Comparison of ENCODE assay signal across 22 cellular contexts in the genomic region with DNA sequence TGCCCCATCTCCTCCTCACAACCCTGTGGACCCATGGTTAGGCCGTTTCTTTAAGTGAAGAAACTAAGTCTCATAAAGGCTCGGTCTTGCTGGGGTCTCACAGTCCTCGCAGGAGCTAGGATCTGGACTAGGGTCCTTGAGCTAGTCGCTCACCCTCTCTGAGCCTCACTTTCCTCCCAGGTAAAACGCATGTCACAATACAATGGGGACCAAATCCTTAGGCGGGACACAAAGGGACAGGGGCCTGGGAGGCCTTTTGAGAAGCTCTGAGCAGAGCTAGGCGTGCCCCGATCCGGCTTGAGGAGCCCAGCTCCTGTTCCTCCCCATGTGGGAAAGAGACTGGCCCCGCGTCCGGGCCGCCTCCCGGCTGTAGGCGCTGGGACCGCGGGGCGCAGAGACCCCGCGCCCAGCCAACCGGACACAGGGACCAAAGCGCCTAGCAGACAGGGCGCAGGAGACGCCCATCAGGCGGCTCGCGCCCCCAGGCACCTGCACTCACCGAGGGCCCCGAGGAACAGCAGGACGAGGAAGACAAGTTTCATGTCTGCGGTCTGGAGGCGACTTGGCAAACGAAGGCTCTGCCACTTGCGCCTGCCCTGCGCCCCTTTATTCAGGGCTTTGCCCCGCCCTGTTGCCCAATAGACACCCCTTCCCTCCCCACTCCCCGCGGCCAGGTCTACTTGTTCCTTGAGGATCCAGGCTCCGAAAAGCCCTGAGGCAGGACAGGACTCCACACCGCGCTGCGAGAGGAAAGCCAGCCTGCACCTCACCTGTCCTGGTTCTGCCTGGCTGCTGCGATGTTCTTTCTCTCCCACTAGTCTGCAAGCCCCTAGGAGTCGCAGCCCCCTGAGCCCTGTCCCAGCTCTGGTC. TPM values are rescaled to one million over a fixed set of nuclear protein-coding genes. Genes with fewer than 3 reads are reported as not detected.
A peak's percentile ranks its signal among the peaks of the same experiment; 100 is the strongest.
DNase-seq lines count a peak whose midpoint lies in the region; ATAC-seq, FAIRE-seq and TF ChIP-seq lines count a peak whose summit lies in the region.
"Had no signal": no experiment of that assay in that cellular context is flagged by ENCODE, and none has a peak within 500 bp of the region (broad histone marks: within the 10 kb centered on the region; RNA-seq: fewer than 3 reads in every experiment).

A gene (minus strand): TSS at position 580 of the 870 bp plus-strand sequence. CDS start 38 bp downstream, at position 542.

- no peaks in the 10 kb centered on the region for H3K9me2 ChIP-seq in GM23338 (ENCODE audit: insufficient read depth)

- H3K4me3 Mint-ChIP-seq in GM23338, result peak within 1 kb of the TSS; percentile 66
- H3K4me3 Mint-ChIP-seq: activated naive CD8-positive, alpha-beta T cell; activated T-cell treated with anti-CD3 and anti-CD28 coated beads, Interleukin-2, amount 50 U/mL, for 72 hours; IgD-negative memory B cell; naive thymus-derived CD4-positive, alpha-beta T cell; stimulated activated effector memory CD8-positive, alpha-beta T cell treated with anti-CD3 and anti-CD28 coated beads, Interleukin-12 subunit alpha, Interleukin-12 subunit beta, amount 100 ng/mL, for 72 hours; type B pancreatic cell had no signal

- intact Hi-C loops in K562 (cut with micrococcal nuclease) (no loop called here), prostate gland (cut with DNase I) (no loop called here), A673 (cut with micrococcal nuclease; ENCODE audit: unreplicated experiment) (no loop called here)

- POLR2A ChIA-PET in K562 (lab: Yijun Ruan, JAX) (interaction anchor here (0.6 kb wide), 1 partner anchor 50 kb away, joined by 4 read pairs; no protein-coding TSS in a partner anchor), A673 (lab: Charles Lee; ENCODE audit: low non-redundant PET) (no interaction called here)

- in situ Hi-C loops in K562 (cut with MboI), result no loop called here

- peaks cover 20% of the 10 kb centered on the region for H3K27me3 Mint-ChIP-seq in GM23338 (ENCODE audit: insufficient read depth, low read depth, poor library complexity)

- DNase-seq in GM23338 (ENCODE audit: low spot score) (peak; percentile 56), K562 (ENCODE audit: extremely low read depth in 1 of 4, low spot score in 3 of 4) (no peak), left kidney (ENCODE audit: low read depth, low spot score) (peak; percentile 17), prostate gland (ENCODE audit: low spot score) (no peak), NCI-H226 (no peak), A673 (ENCODE audit: low spot score) (no peak), GM12891 (ENCODE audit: insufficient read length, low spot score) (no peak)
- DNase-seq: activated CD4-positive, alpha-beta T cell treated with anti-CD3 and anti-CD28 coated beads, Interleukin-2, amount 50 U/mL, for 1 hour; activated T-cell treated with anti-CD3 and anti-CD28 coated beads, Interleukin-2, amount 50 U/mL, for 72 hours; DND-41; foreskin fibroblast; NCI-H1930; stimulated activated CD4-positive, alpha-beta T cell treated with anti-CD3 and anti-CD28 coated beads, Interleukin-15, amount 100 ng/mL, for 24 hours had no signal

- no peaks in the 10 kb centered on the region for H4K20me1 ChIP-seq in GM23338 (replicated peaks; ENCODE audit: insufficient read depth)
- no peaks in the 10 kb centered on the region for H4K20me1 ChIP-seq in K562 (replicated peaks; ENCODE audit: control insufficient read depth, insufficient read depth, low read length)

- WGBS in K562 (ENCODE audit: insufficient coverage, low coverage, missing lambda C conversion rate), result 1% methylated on average over 44 of the region's 44 CpGs
- WGBS in prostate gland, result 26% methylated on average over 35 of the region's 44 CpGs

- no peaks in the 10 kb centered on the region for H3K9me3 ChIP-seq in K562 (replicated peaks; ENCODE audit: control insufficient read depth, insufficient read depth, low read depth, low read length)
- no peaks in the 10 kb centered on the region for H3K9me3 ChIP-seq in prostate gland
- H3K9me3 ChIP-seq in A673 (ENCODE audit: low read depth, low read length, poor library complexity, severe bottlenecking), result no peaks in the 10 kb centered on the region

- TF ChIP-seq RAD21 in K562 (CRISPR knock-in tag; conservative IDR thresholded peaks at IDR 0.05 in 1 of 2, IDR thresholded peaks at IDR 0.05 in 1 of 2), result no peak

- no peak for FAIRE-seq in K562 (lab: Jason Lieb, UNC)
- FAIRE-seq in GM12891 (lab: Jason Lieb, UNC), result no peak
- FAIRE-seq: colon, H54 had no signal

- no peaks in the 10 kb centered on the region for H3F3A ChIP-seq in GM23338 (replicated peaks; ENCODE audit: low read depth)

- TF ChIP-seq POLR2A in K562 (conservative IDR thresholded peaks at IDR 0.05) (no peak), prostate gland (IDR thresholded peaks at IDR 0.05) (no peak), GM12891 (IDR thresholded peaks at IDR 0.05; ENCODE audit: low read depth, low read length) (no peak)

- H3K4me2 ChIP-seq in GM23338, result peak within 1 kb of the TSS; percentile 82
- no peak within 1 kb of the TSS for H3K4me2 ChIP-seq in K562 (ENCODE audit: insufficient read depth, low read length)

- no peaks in the 10 kb centered on the region for H3K36me3 Mint-ChIP-seq in GM23338 (ENCODE audit: low read depth)
- H3K36me3 Mint-ChIP-seq: naive thymus-derived CD4-positive, alpha-beta T cell; stimulated activated effector memory CD8-positive, alpha-beta T cell treated with anti-CD3 and anti-CD28 coated beads, Interleukin-12 subunit alpha, Interleukin-12 subunit beta, amount 100 ng/mL, for 72 hours; type B pancreatic cell had no signal

- no TSS peak for BruUV-seq in K562 (replicated peaks; lab: Mats Ljungman, UMichigan)
- BruUV-seq in A673 (replicated peaks; lab: Mats Ljungman, UMichigan), result no TSS peak

- TF ChIP-seq CTCF in GM23338 (conservative IDR thresholded peaks at IDR 0.05; ENCODE audit: low read depth in 2 of 2) (no peak), K562 (IDR thresholded peaks at IDR 0.05 in 2 of 3, conservative IDR thresholded peaks at IDR 0.05 in 1 of 3; ENCODE audit: insufficient read depth in 2 of 3, low read depth in 1 of 3, low read length in 3 of 3) (no peak), prostate gland (IDR thresholded peaks at IDR 0.05) (no peak), A673 (conservative IDR thresholded peaks at IDR 0.05; ENCODE audit: low read depth, low read length) (no peak)

- CTCF ChIA-PET in K562 (lab: Yijun Ruan, JAX; ENCODE audit: low intra/inter-chr PET ratio), result interaction anchor here (0.6 kb wide), 2 partner anchors 15 to 143 kb away, joined by 3 read pairs; no protein-coding TSS in a partner anchor
- CTCF ChIA-PET in A673 (lab: Charles Lee), result no interaction called here

- H3K4me1 Mint-ChIP-seq in GM23338, result peaks cover 2% of the 10 kb centered on the region
- H3K4me1 Mint-ChIP-seq: IgD-negative memory B cell had no signal

- H3K27me3 ChIP-seq in GM23338 (ENCODE audit: insufficient read depth) (peaks cover 39% of the 10 kb centered on the region), K562 (ENCODE audit: control insufficient read depth in 2 of 2, insufficient read depth in 2 of 2, low read length in 2 of 2) (peaks cover 35 to 67% of the 10 kb centered on the region in 2 experiments), prostate gland (replicated peaks; ENCODE audit: insufficient read depth) (peaks cover 7% of the 10 kb centered on the region), A673 (replicated peaks; ENCODE audit: insufficient read depth, low read depth, low read length, poor library complexity) (no peaks in the 10 kb centered on the region)

- peak; percentile 80 for ATAC-seq in GM23338
- ATAC-seq in K562, result peak; percentile 21; the same call in 1 of the 3 replicates
- ATAC-seq in GM21423 (IDR thresholded peaks at IDR 0.05; ENCODE audit: unreplicated experiment), result no peak
- ATAC-seq: activated T-cell treated with anti-CD3 and anti-CD28 coated beads, Interleukin-2, amount 50 U/mL, for 72 hours; naive thymus-derived CD4-positive, alpha-beta T cell; stimulated activated effector memory CD8-positive, alpha-beta T cell treated with anti-CD3 and anti-CD28 coated beads, Interleukin-12 subunit alpha, Interleukin-12 subunit beta, amount 100 ng/mL, for 72 hours had no signal

- H3K9ac ChIP-seq in K562 (ENCODE audit: insufficient read depth in 1 of 2, low read depth in 2 of 2, low read length in 2 of 2), result no peak within 1 kb of the TSS

- no peaks in the 10 kb centered on the region; the same call in 1 of the 3 replicates for H3K9me3 Mint-ChIP-seq in GM23338
- H3K9me3 Mint-ChIP-seq: stimulated activated effector memory CD8-positive, alpha-beta T cell treated with anti-CD3 and anti-CD28 coated beads, Interleukin-12 subunit alpha, Interleukin-12 subunit beta, amount 100 ng/mL, for 72 hours; type B pancreatic cell had no signal

- H3K36me3 ChIP-seq in GM23338 (ENCODE audit: insufficient read depth) (no peaks in the 10 kb centered on the region), K562 (ENCODE audit: control insufficient read depth, insufficient read depth, low read length) (no peaks in the 10 kb centered on the region), prostate gland (no peaks in the 10 kb centered on the region), A673 (ENCODE audit: insufficient read depth, low read length, poor library complexity, severe bottlenecking) (no peaks in the 10 kb centered on the region)

- H3K79me2 ChIP-seq in GM23338 (replicated peaks; ENCODE audit: insufficient read depth) (no peaks in the 10 kb centered on the region), K562 (ENCODE audit: control insufficient read depth, insufficient read depth, low read length) (no peaks in the 10 kb centered on the region)

- TF ChIP-seq EP300 in K562 (IDR thresholded peaks at IDR 0.05; ENCODE audit: low read length), result no peak

- H3K4me3 ChIP-seq in GM23338, result peak within 1 kb of the TSS; percentile 64
- no peak within 1 kb of the TSS for H3K4me3 ChIP-seq in K562
- no peak within 1 kb of the TSS for H3K4me3 ChIP-seq in prostate gland
- H3K4me3 ChIP-seq in A673 (ENCODE audit: low read depth, low read length, poor library complexity, severe bottlenecking), result no peak within 1 kb of the TSS

- peaks cover 6% of the 10 kb centered on the region; the same call in 1 of the 2 replicates for H3K4me1 ChIP-seq in GM23338 (ENCODE audit: insufficient read depth)
- peaks cover 0 to 6% of the 10 kb centered on the region in 2 experiments; a peak in 1 of 5 replicates for H3K4me1 ChIP-seq in K562 (replicated peaks in 1 of 2; ENCODE audit: control insufficient read depth in 2 of 2, insufficient read depth in 2 of 2, low read length in 2 of 2)
- no peaks in the 10 kb centered on the region for H3K4me1 ChIP-seq in prostate gland (replicated peaks)
- no peaks in the 10 kb centered on the region for H3K4me1 ChIP-seq in A673 (ENCODE audit: insufficient read depth, low read length, poor library complexity, severe bottlenecking)

- H3K9me1 ChIP-seq in K562 (ENCODE audit: control insufficient read depth, insufficient read depth, low read length), result no peaks in the 10 kb centered on the region

- no peak within 1 kb of the TSS for H3K27ac Mint-ChIP-seq in GM23338
- H3K27ac Mint-ChIP-seq: activated naive CD8-positive, alpha-beta T cell; activated T-cell treated with anti-CD3 and anti-CD28 coated beads, Interleukin-2, amount 50 U/mL, for 72 hours; IgD-negative memory B cell; naive thymus-derived CD4-positive, alpha-beta T cell; stimulated activated effector memory CD8-positive, alpha-beta T cell treated with anti-CD3 and anti-CD28 coated beads, Interleukin-12 subunit alpha, Interleukin-12 subunit beta, amount 100 ng/mL, for 72 hours; type B pancreatic cell had no signal

- H2AFZ ChIP-seq in GM23338 (peak within 1 kb of the TSS; percentile 99), K562 (ENCODE audit: low read depth, low read length) (no peak within 1 kb of the TSS)

- H3K27ac ChIP-seq in GM23338 (ENCODE audit: low read depth) (no peak within 1 kb of the TSS), K562 (ENCODE audit: extremely low read depth, low read depth, low read length) (no peak within 1 kb of the TSS), prostate gland (no peak within 1 kb of the TSS), A673 (ENCODE audit: low read depth, low read length, poor library complexity, severe bottlenecking) (no peak within 1 kb of the TSS)

RNA-seq across cellular contexts. Expression of the gene that starts here (rescaled TPM):
- total RNA-seq in GM23338 (2014; rRNA removed; shearing (Covaris generic)), result 1.3 and 3.5 TPM in 2 replicates
- polyA plus RNA-seq in GM23338 (2016; fragmentation: Nextera tagmentation; extraction: Ambion mirVana) (0.73 and 0.89 TPM in 2 replicates), K562 (2011; rRNA removed) (not detected in 2 replicates), K562 (2014; fragmentation: Illumina TruSeq; extraction: Trizol) (not detected in 2 replicates), K562 (2014; fragmentation: Nextera tagmentation; extraction: Ambion mirVana) (not detected), K562 (2014; rRNA removed) (0.71 TPM in 1 of 2 replicates, not detected in the other)
- not detected in 2 replicates for total RNA-seq in K562 (2011; cell fraction: chromatin; rRNA removed; ENCODE audit: low replicate concordance)
- not detected in 2 replicates for total RNA-seq in K562 (2011; cell fraction: nucleolus; rRNA removed)
- total RNA-seq in K562 (2011; cell fraction: nucleoplasm; rRNA removed), result not detected in 2 replicates
- total RNA-seq in K562 (2014; rRNA removed) (0.08 TPM in 1 of 2 replicates, not detected in the other), K562 (2014; rRNA removed; fragmentation: Illumina TruSeq; extraction: Trizol) (not detected in 2 replicates), K562 (2015; rRNA removed; fragmentation: Illumina TruSeq; extraction: Trizol) (0.08 TPM in 1 of 2 replicates, not detected in the other), K562 (2021) (0.07 and 0.13 TPM in 2 replicates), prostate gland (100 to 1,000 TPM in 1 of 2 donors, 10 to 100 TPM in 1; 22.6 to 130 TPM), A673 (2021) (not detected in 2 replicates)
- polyA plus RNA-seq in K562 (2011; cell fraction: cytosol; rRNA removed), result not detected in 2 replicates
- not detected in 2 replicates for polyA plus RNA-seq in K562 (2011; cell fraction: nucleus; rRNA removed)
- polyA plus RNA-seq in K562 (2012), result 0.53 TPM in 1 of 2 replicates, not detected in the other
- polyA minus RNA-seq in K562 (2011; rRNA and poly(A)+ RNA removed), result not detected in 2 replicates
- not detected in 2 replicates for polyA minus RNA-seq in K562 (2011; cell fraction: cytosol; rRNA and poly(A)+ RNA removed)
- polyA minus RNA-seq in K562 (2011; cell fraction: nucleus; rRNA and poly(A)+ RNA removed), result not detected in 2 replicates
- not detected for polyA plus RNA-seq in GM12891 (2012; ENCODE audit: low read depth, missing spikeins)
- total RNA-seq: activated T-cell treated with anti-CD3 and anti-CD28 coated beads, Interleukin-2, amount 50 U/mL, for 72 hours; NCI-H460 had no signal
- polyA plus RNA-seq: IgD-negative memory B cell; naive thymus-derived CD4-positive, alpha-beta T cell had no signal

Comparison
In these comparisons a context has a peak if more than half of its experiments do, and no peak if none do; other contexts are left out.
1. Peak in ATAC-seq in K562; RNA of the gene not detected or under 1 TPM.
2. DNase-seq: peak in GM23338 (single experiment) and left kidney (single experiment); none in K562 (0 of 4), prostate gland (single experiment), NCI-H226 (single experiment), A673 (single experiment) and GM12891 (single experiment).